ENCODE assay signal across 1 cellular context in the genomic region with DNA sequence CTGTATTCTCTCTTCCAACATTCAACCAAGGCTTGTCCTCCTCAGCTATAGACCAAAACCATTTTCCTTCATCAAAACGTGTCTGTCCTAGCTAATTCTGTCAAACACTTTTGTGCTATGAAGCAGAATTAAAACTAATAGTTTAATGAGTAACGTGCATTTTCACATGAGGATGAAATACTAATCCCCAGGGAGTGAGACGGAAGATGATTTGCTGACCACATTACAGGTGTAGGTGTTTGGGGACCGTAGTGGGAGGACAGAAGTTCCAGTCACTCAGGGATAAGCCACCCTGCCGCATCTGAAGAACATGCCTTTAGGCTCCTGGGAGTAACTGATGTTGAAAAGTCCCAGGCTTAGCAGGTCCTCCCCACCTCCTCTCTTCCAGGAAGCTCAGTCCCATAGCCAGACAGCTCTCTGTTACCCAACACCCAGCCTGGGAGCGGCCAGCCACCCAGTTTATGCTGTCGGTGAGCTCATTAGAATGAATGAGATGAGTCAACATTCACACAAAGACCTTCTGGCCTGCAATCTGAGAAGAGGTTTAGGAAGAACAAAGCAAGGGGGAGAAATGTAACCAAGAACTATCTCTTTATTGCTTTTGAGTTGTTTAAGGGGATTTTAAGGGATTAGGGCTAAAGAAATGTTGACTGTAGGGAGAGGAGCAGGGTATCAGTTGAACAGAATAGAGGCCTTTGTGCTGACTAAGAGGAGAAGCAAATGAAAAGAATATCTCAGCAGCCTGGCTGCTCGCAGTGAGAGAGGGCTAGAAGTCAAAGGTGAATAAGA.
TF ChIP-seq lines count a peak whose summit lies in the region.

No MANE protein-coding gene starts in this region.

TF ChIP-seq in HEK293, 187 proteins besides CTCF, POLR2A, EP300 and RAD21 (continued from another document):
- TF ChIP-seq TSHZ1 (tag by site-specific recombination; IDR thresholded peaks at IDR 0.05; ENCODE audit: borderline replicate concordance) = peak; percentile 96
- no peak for TF ChIP-seq GLIS2 (tag by site-specific recombination; IDR thresholded peaks at IDR 0.05)
- no peak for TF ChIP-seq SCRT2 (tag by site-specific recombination; IDR thresholded peaks at IDR 0.05)
- TF ChIP-seq, protein P1, sequence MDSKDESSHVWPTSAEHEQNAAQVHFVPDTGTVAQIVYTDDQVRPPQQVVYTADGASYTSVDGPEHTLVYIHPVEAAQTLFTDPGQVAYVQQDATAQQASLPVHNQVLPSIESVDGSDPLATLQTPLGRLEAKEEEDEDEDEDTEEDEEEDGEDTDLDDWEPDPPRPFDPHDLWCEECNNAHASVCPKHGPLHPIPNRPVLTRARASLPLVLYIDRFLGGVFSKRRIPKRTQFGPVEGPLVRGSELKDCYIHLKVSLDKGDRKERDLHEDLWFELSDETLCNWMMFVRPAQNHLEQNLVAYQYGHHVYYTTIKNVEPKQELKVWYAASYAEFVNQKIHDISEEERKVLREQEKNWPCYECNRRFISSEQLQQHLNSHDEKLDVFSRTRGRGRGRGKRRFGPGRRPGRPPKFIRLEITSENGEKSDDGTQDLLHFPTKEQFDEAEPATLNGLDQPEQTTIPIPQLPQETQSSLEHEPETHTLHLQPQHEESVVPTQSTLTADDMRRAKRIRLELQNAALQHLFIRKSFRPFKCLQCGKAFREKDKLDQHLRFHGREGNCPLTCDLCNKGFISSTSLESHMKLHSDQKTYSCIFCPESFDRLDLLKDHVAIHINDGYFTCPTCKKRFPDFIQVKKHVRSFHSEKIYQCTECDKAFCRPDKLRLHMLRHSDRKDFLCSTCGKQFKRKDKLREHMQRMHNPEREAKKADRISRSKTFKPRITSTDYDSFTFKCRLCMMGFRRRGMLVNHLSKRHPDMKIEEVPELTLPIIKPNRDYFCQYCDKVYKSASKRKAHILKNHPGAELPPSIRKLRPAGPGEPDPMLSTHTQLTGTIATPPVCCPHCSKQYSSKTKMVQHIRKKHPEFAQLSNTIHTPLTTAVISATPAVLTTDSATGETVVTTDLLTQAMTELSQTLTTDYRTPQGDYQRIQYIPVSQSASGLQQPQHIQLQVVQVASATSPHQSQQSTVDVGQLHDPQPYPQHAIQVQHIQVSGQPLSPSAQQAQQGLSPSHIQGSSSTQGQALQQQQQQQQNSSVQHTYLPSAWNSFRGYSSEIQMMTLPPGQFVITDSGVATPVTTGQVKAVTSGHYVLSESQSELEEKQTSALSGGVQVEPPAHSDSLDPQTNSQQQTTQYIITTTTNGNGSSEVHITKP (tag by site-specific recombination; IDR thresholded peaks at IDR 0.05) = peak; percentile 53
- TF ChIP-seq, protein P2, sequence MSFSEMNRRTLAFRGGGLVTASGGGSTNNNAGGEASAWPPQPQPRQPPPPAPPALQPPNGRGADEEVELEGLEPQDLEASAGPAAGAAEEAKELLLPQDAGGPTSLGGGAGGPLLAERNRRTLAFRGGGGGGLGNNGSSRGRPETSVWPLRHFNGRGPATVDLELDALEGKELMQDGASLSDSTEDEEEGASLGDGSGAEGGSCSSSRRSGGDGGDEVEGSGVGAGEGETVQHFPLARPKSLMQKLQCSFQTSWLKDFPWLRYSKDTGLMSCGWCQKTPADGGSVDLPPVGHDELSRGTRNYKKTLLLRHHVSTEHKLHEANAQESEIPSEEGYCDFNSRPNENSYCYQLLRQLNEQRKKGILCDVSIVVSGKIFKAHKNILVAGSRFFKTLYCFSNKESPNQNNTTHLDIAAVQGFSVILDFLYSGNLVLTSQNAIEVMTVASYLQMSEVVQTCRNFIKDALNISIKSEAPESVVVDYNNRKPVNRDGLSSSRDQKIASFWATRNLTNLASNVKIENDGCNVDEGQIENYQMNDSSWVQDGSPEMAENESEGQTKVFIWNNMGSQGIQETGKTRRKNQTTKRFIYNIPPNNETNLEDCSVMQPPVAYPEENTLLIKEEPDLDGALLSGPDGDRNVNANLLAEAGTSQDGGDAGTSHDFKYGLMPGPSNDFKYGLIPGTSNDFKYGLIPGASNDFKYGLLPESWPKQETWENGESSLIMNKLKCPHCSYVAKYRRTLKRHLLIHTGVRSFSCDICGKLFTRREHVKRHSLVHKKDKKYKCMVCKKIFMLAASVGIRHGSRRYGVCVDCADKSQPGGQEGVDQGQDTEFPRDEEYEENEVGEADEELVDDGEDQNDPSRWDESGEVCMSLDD (tag by site-specific recombination; IDR thresholded peaks at IDR 0.05) = no peak
- TF ChIP-seq ZNF391 (tag by site-specific recombination; IDR thresholded peaks at IDR 0.05; ENCODE audit: borderline replicate concordance, low read depth) = peak; percentile 71; the same call in 1 of the 2 replicates
- no peak for TF ChIP-seq KLF7 (tag by site-specific recombination; IDR thresholded peaks at IDR 0.05; ENCODE audit: borderline replicate concordance)
- peak; percentile 68; the same call in 1 of the 2 replicates for TF ChIP-seq ZBTB48 (tag by site-specific recombination; IDR thresholded peaks at IDR 0.05)
- peak; percentile 69; the same call in 1 of the 2 replicates for TF ChIP-seq ZSCAN30 (tag by site-specific recombination; IDR thresholded peaks at IDR 0.05)
